ENCODE assay signal across 8 cellular contexts in genomic region chr17:2531243-2531954, GRCh38. TPM values are rescaled to one million over a fixed set of nuclear protein-coding genes. Genes with fewer than 3 reads are reported as not detected.
A peak's percentile ranks its signal among the peaks of the same experiment; 100 is the strongest.
DNase-seq lines count a peak whose midpoint lies in the region; ATAC-seq and TF ChIP-seq lines count a peak whose summit lies in the region.
"Not testable (repeated sequence)": the region's sequence is repeated elsewhere in the genome, so short reads cannot be mapped to it uniquely, and the experiment has no call there.

No MANE protein-coding gene starts in this region.

- POLR2A ChIA-PET in CD8-positive, alpha-beta memory T cell (lab: Charles Lee): not testable (repeated sequence)
- POLR2A ChIA-PET in T-cell (lab: Charles Lee): interaction anchor here in 1 of 2 donors (0.6 kb wide), 2 partner anchors 8 to 185 kb away, joined by 3 to 6 read pairs; no protein-coding TSS in a partner anchor
- POLR2A ChIA-PET in activated CD4-positive, alpha-beta memory T cell treated with anti-CD3 and anti-CD28 coated beads for 36 hours (lab: Charles Lee): interaction anchor here (0.9 kb wide), 1 partner anchor 20 kb away, joined by 4 read pairs; the partner anchor contains the start of gene METTL16

- H3K9me3 ChIP-seq in CD8-positive, alpha-beta memory T cell (ENCODE audit: low read length); neural progenitor cell (ENCODE audit: low read depth): not testable (repeated sequence)

- peak overlapping the region in 6 of 8 donors; percentile 13 to 79 (median 51) for H3K27ac Mint-ChIP-seq in CD8-positive, alpha-beta memory T cell
- peak overlapping the region in 1 of 2 donors; percentile 50 for H3K27ac Mint-ChIP-seq in T-cell
- H3K27ac Mint-ChIP-seq in activated CD4-positive, alpha-beta memory T cell treated with anti-CD3 and anti-CD28 coated beads for 36 hours; central memory CD8-positive, alpha-beta T cell (ENCODE audit: low read depth): not testable (repeated sequence)
- H3K27ac Mint-ChIP-seq in activated T-helper 17 cell treated with anti-CD3 and anti-CD28 coated beads, Interleukin-2, amount 50 U/mL, for 72 hours: peak overlapping the region; percentile 66
- H3K27ac Mint-ChIP-seq in neural progenitor cell: peak overlapping the region; percentile 6
- peak overlapping the region; percentile 42 to 61 for H3K27ac Mint-ChIP-seq in stimulated activated naive CD8-positive, alpha-beta T cell treated with anti-CD3 and anti-CD28 coated beads, Interleukin-15, amount 100 ng/mL, for 72 hours

- H3K4me1 Mint-ChIP-seq in CD8-positive, alpha-beta memory T cell: peaks cover 10 to 13% (median 10%) of the 10 kb centered on the region in 3 donors
- H3K4me1 Mint-ChIP-seq in T-cell; activated CD4-positive, alpha-beta memory T cell treated with anti-CD3 and anti-CD28 coated beads for 36 hours (ENCODE audit: low read depth); activated T-helper 17 cell treated with anti-CD3 and anti-CD28 coated beads, Interleukin-2, amount 50 U/mL, for 72 hours; central memory CD8-positive, alpha-beta T cell; neural progenitor cell; stimulated activated naive CD8-positive, alpha-beta T cell treated with anti-CD3 and anti-CD28 coated beads, Interleukin-15, amount 100 ng/mL, for 72 hours: not testable (repeated sequence)

- CTCF ChIA-PET in CD8-positive, alpha-beta memory T cell (lab: Charles Lee); T-cell (lab: Charles Lee): not testable (repeated sequence)
- CTCF ChIA-PET in activated CD4-positive, alpha-beta memory T cell treated with anti-CD3 and anti-CD28 coated beads for 36 hours (lab: Charles Lee): interaction anchor here (1.6 kb wide), 1 partner anchor 149 kb away, joined by 4 read pairs; no protein-coding TSS in a partner anchor

- intact Hi-C loops in activated CD4-positive, alpha-beta memory T cell treated with anti-CD3 and anti-CD28 coated beads for 36 hours (cut with micrococcal nuclease): not testable (repeated sequence)

- peak in 3 of 4 experiments; percentile 32 to 72 (median 38) for ATAC-seq in T-cell (replicated peaks in 1 of 4)
- ATAC-seq in activated T-helper 17 cell treated with anti-CD3 and anti-CD28 coated beads, Interleukin-2, amount 50 U/mL, for 72 hours (replicated peaks): peak; percentile 39
- ATAC-seq in central memory CD8-positive, alpha-beta T cell (replicated peaks; ENCODE audit: extremely low read depth, poor library complexity, severe bottlenecking): not testable (repeated sequence)
- ATAC-seq in stimulated activated naive CD8-positive, alpha-beta T cell treated with anti-CD3 and anti-CD28 coated beads, Interleukin-15, amount 100 ng/mL, for 72 hours: peak; percentile 83

- H3K9ac ChIP-seq in neural progenitor cell: not testable (repeated sequence)

- not testable (repeated sequence) for TF ChIP-seq CTCF in neural progenitor cell (IDR thresholded peaks at IDR 0.05)

- not testable (repeated sequence) for H3K36me3 ChIP-seq in CD8-positive, alpha-beta memory T cell (ENCODE audit: insufficient read depth, low read length); neural progenitor cell

- peak in 2 of 5 donors; percentile 17 to 51 for DNase-seq in CD8-positive, alpha-beta memory T cell
- DNase-seq in Jurkat, Clone E6-1 (ENCODE audit: low read depth, low spot score): peak; percentile 75
- peak in 9 of 34 experiments; percentile 2 to 30 (median 14) for DNase-seq in T-cell
- peak; percentile 28 for DNase-seq in activated CD4-positive, alpha-beta memory T cell treated with anti-CD3 and anti-CD28 coated beads for 36 hours
- DNase-seq in central memory CD8-positive, alpha-beta T cell (ENCODE audit: low spot score in 2 of 2); neural progenitor cell (ENCODE audit: low spot score): not testable (repeated sequence)
- peak; percentile 27 to 38 for DNase-seq in stimulated activated naive CD8-positive, alpha-beta T cell treated with anti-CD3 and anti-CD28 coated beads, Interleukin-15, amount 100 ng/mL, for 72 hours

- not testable (repeated sequence) for H3K4me3 ChIP-seq in CD8-positive, alpha-beta memory T cell (ENCODE audit: low read length); neural progenitor cell
- H3K4me3 ChIP-seq in Jurkat, Clone E6-1 (ENCODE audit: low read length): peak overlapping the region; percentile 41

- H3K27ac ChIP-seq in CD8-positive, alpha-beta memory T cell (ENCODE audit: low read depth, low read length); neural progenitor cell: not testable (repeated sequence)

- not testable (repeated sequence) for H4K20me1 ChIP-seq in neural progenitor cell (ENCODE audit: low read depth)

- H3F3A ChIP-seq in neural progenitor cell (ENCODE audit: low read depth): not testable (repeated sequence)

- not testable (repeated sequence) for H3K4me2 ChIP-seq in neural progenitor cell

- not testable (repeated sequence) for H3K79me2 ChIP-seq in neural progenitor cell (ENCODE audit: low read depth)

- not testable (repeated sequence) for H2AFZ ChIP-seq in neural progenitor cell (replicated peaks)

- H3K4me1 ChIP-seq in CD8-positive, alpha-beta memory T cell (ENCODE audit: insufficient read depth, low read length); neural progenitor cell: not testable (repeated sequence)

- H3K9me3 Mint-ChIP-seq in CD8-positive, alpha-beta memory T cell; T-cell; activated CD4-positive, alpha-beta memory T cell treated with anti-CD3 and anti-CD28 coated beads for 36 hours; activated T-helper 17 cell treated with anti-CD3 and anti-CD28 coated beads, Interleukin-2, amount 50 U/mL, for 72 hours; central memory CD8-positive, alpha-beta T cell; neural progenitor cell; stimulated activated naive CD8-positive, alpha-beta T cell treated with anti-CD3 and anti-CD28 coated beads, Interleukin-15, amount 100 ng/mL, for 72 hours: not testable (repeated sequence)

- H3K27me3 Mint-ChIP-seq in CD8-positive, alpha-beta memory T cell; T-cell; activated CD4-positive, alpha-beta memory T cell treated with anti-CD3 and anti-CD28 coated beads for 36 hours; activated T-helper 17 cell treated with anti-CD3 and anti-CD28 coated beads, Interleukin-2, amount 50 U/mL, for 72 hours; central memory CD8-positive, alpha-beta T cell; neural progenitor cell (ENCODE audit: insufficient read depth, low read depth); stimulated activated naive CD8-positive, alpha-beta T cell treated with anti-CD3 and anti-CD28 coated beads, Interleukin-15, amount 100 ng/mL, for 72 hours: not testable (repeated sequence)

- not testable (repeated sequence) for H3K27me3 ChIP-seq in CD8-positive, alpha-beta memory T cell (ENCODE audit: insufficient read depth, low read length, poor library complexity, severe bottlenecking); neural progenitor cell

- H3K36me3 Mint-ChIP-seq in CD8-positive, alpha-beta memory T cell; T-cell; activated CD4-positive, alpha-beta memory T cell treated with anti-CD3 and anti-CD28 coated beads for 36 hours; activated T-helper 17 cell treated with anti-CD3 and anti-CD28 coated beads, Interleukin-2, amount 50 U/mL, for 72 hours (ENCODE audit: low read depth); central memory CD8-positive, alpha-beta T cell (ENCODE audit: insufficient read depth); neural progenitor cell: not testable (repeated sequence)

- H3K4me3 Mint-ChIP-seq in CD8-positive, alpha-beta memory T cell: peak overlapping the region; percentile 28 to 77 (median 66)
- H3K4me3 Mint-ChIP-seq in T-cell: peak overlapping the region; percentile 11 to 59 (median 29)
- H3K4me3 Mint-ChIP-seq in activated CD4-positive, alpha-beta memory T cell treated with anti-CD3 and anti-CD28 coated beads for 36 hours: peak overlapping the region; percentile 14
- H3K4me3 Mint-ChIP-seq in activated T-helper 17 cell treated with anti-CD3 and anti-CD28 coated beads, Interleukin-2, amount 50 U/mL, for 72 hours: peak overlapping the region; percentile 66
- H3K4me3 Mint-ChIP-seq in central memory CD8-positive, alpha-beta T cell: peak overlapping the region; percentile 32
- H3K4me3 Mint-ChIP-seq in neural progenitor cell: not testable (repeated sequence)
- H3K4me3 Mint-ChIP-seq in stimulated activated naive CD8-positive, alpha-beta T cell treated with anti-CD3 and anti-CD28 coated beads, Interleukin-15, amount 100 ng/mL, for 72 hours: peak overlapping the region; percentile 50 to 72

RNA-seq across cellular contexts. Expression of gene METTL16, which starts 19.7 kb away (rescaled TPM):
- total RNA-seq in CD8-positive, alpha-beta memory T cell: 10 to 100 TPM; 67.2 to 72.0 TPM
- polyA plus RNA-seq in CD8-positive, alpha-beta memory T cell: 30.3 TPM
- 25.0 TPM for polyA plus RNA-seq in Jurkat, Clone E6-1 (2012; ENCODE audit: insufficient read depth, insufficient read length)
- total RNA-seq in T-cell (10 to 100 TPM; 43.0 to 51.1 (median 43.2) TPM), neural progenitor cell (ENCODE audit: low replicate concordance) (40.0 and 52.0 TPM in 2 replicates)
- total RNA-seq in activated CD4-positive, alpha-beta memory T cell treated with anti-CD3 and anti-CD28 coated beads for 36 hours: 10 to 100 TPM; 44.0 to 44.6 TPM
- total RNA-seq in activated T-helper 17 cell treated with anti-CD3 and anti-CD28 coated beads, Interleukin-2, amount 50 U/mL, for 72 hours: 10 to 100 TPM; 35.8 to 49.9 TPM
